27 cellular contexts compared by ENCODE assay signal in the genomic region with DNA sequence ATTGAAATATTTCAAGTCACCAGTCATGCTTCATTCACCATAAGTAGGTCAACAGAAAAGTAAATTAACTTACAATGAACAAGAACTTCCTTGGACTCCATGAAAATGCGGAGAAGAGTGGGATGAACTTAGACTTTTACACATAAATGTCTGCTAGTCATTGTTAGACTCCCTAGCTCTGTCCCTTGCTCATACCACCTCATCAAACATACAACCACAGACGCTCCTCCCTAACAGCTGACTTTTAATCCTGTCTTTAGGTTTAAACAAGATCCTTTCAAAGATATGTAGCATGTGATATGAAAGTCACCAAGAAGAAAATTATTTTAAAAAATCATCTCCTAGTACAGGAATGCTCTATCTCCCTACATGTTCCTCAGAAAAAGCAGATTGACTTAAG.
DNase-seq lines count a peak whose midpoint lies in the region; ATAC-seq, FAIRE-seq and TF ChIP-seq lines count a peak whose summit lies in the region.
"Had no signal": no experiment of that assay in that cellular context is flagged by ENCODE, and none has a peak within 500 bp of the region (broad histone marks: within the 10 kb centered on the region; RNA-seq: fewer than 3 reads in every experiment).

No MANE protein-coding gene starts in this region.

- H3K27ac ChIP-seq in smooth muscle cell (ENCODE audit: low read depth) (no peak overlapping the region), hepatocyte (no peak overlapping the region)
- H3K27ac ChIP-seq: A549; BLaER1 treated with 17β-estradiol and CSF1 and Interleukin-3, amounts not matched to agents 10 nM and 100 nM; GM23248 had no signal

- H3K79me2 ChIP-seq in smooth muscle cell (ENCODE audit: low read depth) = no peaks in the 10 kb centered on the region
- no peaks in the 10 kb centered on the region for H3K79me2 ChIP-seq in hepatocyte

- H3F3A ChIP-seq in smooth muscle cell (ENCODE audit: low read depth) = no peaks in the 10 kb centered on the region

- H4K20me1 ChIP-seq in smooth muscle cell (ENCODE audit: low read depth) (no peaks in the 10 kb centered on the region), hepatocyte (ENCODE audit: insufficient read depth, poor library complexity, severe bottlenecking) (no peaks in the 10 kb centered on the region)
- H4K20me1 ChIP-seq: BLaER1 treated with 17β-estradiol and CSF1 and Interleukin-3, amounts not matched to agents 10 nM and 100 nM had no signal

- H3K36me3 ChIP-seq in smooth muscle cell (ENCODE audit: low read depth) (no peaks in the 10 kb centered on the region), hepatocyte (replicated peaks; ENCODE audit: insufficient read depth, low read depth) (no peaks in the 10 kb centered on the region)
- H3K36me3 ChIP-seq: BE2C; BLaER1 treated with 17β-estradiol and CSF1 and Interleukin-3, amounts not matched to agents 10 nM and 100 nM had no signal

- H3K27ac Mint-ChIP-seq in WTC11 (0 out of 2 replicates have a peak overlapping the region, but pooled peaks have one; percentile 9), nephron (peak overlapping the region in 2 of 3 experiments; percentile 1 to 30)
- H3K27ac Mint-ChIP-seq: CD14-positive monocyte; CD4-positive, alpha-beta T cell; CD8-positive, alpha-beta memory T cell had no signal

- H3K27me3 ChIP-seq in smooth muscle cell (ENCODE audit: low read depth) (no peaks in the 10 kb centered on the region), hepatocyte (no peaks in the 10 kb centered on the region)
- H3K27me3 ChIP-seq: BE2C; BLaER1 treated with 17β-estradiol and CSF1 and Interleukin-3, amounts not matched to agents 10 nM and 100 nM had no signal

- H3K9me3 ChIP-seq in smooth muscle cell (replicated peaks; ENCODE audit: low read depth) (no peaks in the 10 kb centered on the region), hepatocyte (ENCODE audit: low read depth) (no peaks in the 10 kb centered on the region)
- H3K9me3 ChIP-seq: A549, BE2C had no signal

- H3K4me3 ChIP-seq in smooth muscle cell (no peak overlapping the region), hepatocyte (no peak overlapping the region)
- H3K4me3 ChIP-seq: A549; BLaER1 treated with 17β-estradiol and CSF1 and Interleukin-3, amounts not matched to agents 10 nM and 100 nM; GM12878; GM23248 had no signal

- DNase-seq in OCI-M1 (lab: John Stamatoyannopoulos, UW) = peak; percentile 58
- DNase-seq in WTC11 (ENCODE audit: low spot score) = no peak
- DNase-seq in smooth muscle cell (lab: John Stamatoyannopoulos, UW; ENCODE audit: unreplicated experiment) = no peak
- DNase-seq in NCI-H2171 treated with DMSO at 0.1 percent for 48 hours (lab: John Stamatoyannopoulos, UW) = no peak
- DNase-seq in hepatocyte (ENCODE audit: low spot score) = no peak
- DNase-seq in GM12892 (ENCODE audit: insufficient read length) = no peak
- DNase-seq: 8988T; ACHN; AML-193; BE2C; CD4-positive, alpha-beta T cell; CD8-positive, alpha-beta memory T cell; DMS 273 treated with DMSO at 0.1 percent for 48 hours; DMS79; EL; GDM1; GM23248; H7; HCEC 1CT had no signal

- H3K27me3 Mint-ChIP-seq in WTC11 (ENCODE audit: low read depth) (no peaks in the 10 kb centered on the region), nephron (ENCODE audit: low read depth) (no peaks in the 10 kb centered on the region)
- H3K27me3 Mint-ChIP-seq: CD4-positive, alpha-beta T cell; CD8-positive, alpha-beta memory T cell had no signal

- H2AFZ ChIP-seq in smooth muscle cell (ENCODE audit: low read depth) = peak overlapping the region; percentile 41
- no peak overlapping the region for H2AFZ ChIP-seq in hepatocyte
- H2AFZ ChIP-seq: GM23248 had no signal

- no peak overlapping the region for H3K4me3 Mint-ChIP-seq in WTC11
- peak overlapping the region in 2 of 3 experiments; percentile 69 to 77 for H3K4me3 Mint-ChIP-seq in nephron
- H3K4me3 Mint-ChIP-seq: CD14-positive monocyte; CD4-positive, alpha-beta T cell; CD8-positive, alpha-beta memory T cell had no signal

- POLR2A ChIA-PET in WTC11 (lab: Charles Lee) = no interaction called here

- no peak for TF ChIP-seq POLR2A in GM12892 (IDR thresholded peaks at IDR 0.05; ENCODE audit: low read depth, low read length)

- H3K9me2 ChIP-seq in hepatocyte (replicated peaks; ENCODE audit: insufficient read depth) = no peaks in the 10 kb centered on the region

- no peak overlapping the region for H3K4me2 ChIP-seq in smooth muscle cell
- no peak overlapping the region for H3K4me2 ChIP-seq in hepatocyte
- H3K4me2 ChIP-seq: A549; BLaER1 treated with 17β-estradiol and CSF1 and Interleukin-3, amounts not matched to agents 10 nM and 100 nM had no signal

- H3K9ac ChIP-seq in smooth muscle cell (ENCODE audit: low read depth) = no peak overlapping the region
- H3K9ac ChIP-seq: BLaER1 treated with 17β-estradiol and CSF1 and Interleukin-3, amounts not matched to agents 10 nM and 100 nM; GM23248 had no signal

- no peak for TF ChIP-seq CTCF in WTC11 (IDR thresholded peaks at IDR 0.05)
- no peak for TF ChIP-seq CTCF in nephron (IDR thresholded peaks at IDR 0.05; ENCODE audit: unreplicated experiment in 3 of 3)
- TF ChIP-seq CTCF in smooth muscle cell (IDR thresholded peaks at IDR 0.05; ENCODE audit: borderline replicate concordance, insufficient read depth, poor library complexity, severe bottlenecking) = no peak
- TF ChIP-seq CTCF in hepatocyte (IDR thresholded peaks at IDR 0.05; ENCODE audit: poor library complexity) = no peak

- H3K9me3 Mint-ChIP-seq in WTC11 (peaks cover 14% of the 10 kb centered on the region), nephron (peaks cover 16% of the 10 kb centered on the region)

- CTCF ChIA-PET in WTC11 (lab: Charles Lee) = no interaction called here

- ATAC-seq in WTC11 = no peak
- ATAC-seq: A549, GM12878 had no signal

- H3K4me1 Mint-ChIP-seq in WTC11 (peaks cover under 1% of the 10 kb centered on the region; the same call in 1 of the 2 replicates), nephron (no peaks in the 10 kb centered on the region)
- H3K4me1 Mint-ChIP-seq: CD14-positive monocyte; CD8-positive, alpha-beta memory T cell had no signal

- H3K4me1 ChIP-seq in smooth muscle cell (ENCODE audit: low read depth) (no peaks in the 10 kb centered on the region), hepatocyte (ENCODE audit: insufficient read depth) (no peaks in the 10 kb centered on the region)
- H3K4me1 ChIP-seq: A549; BE2C; BLaER1 treated with 17β-estradiol and CSF1 and Interleukin-3, amounts not matched to agents 10 nM and 100 nM had no signal

- 88% methylated on average over 2 of the region's 2 CpGs for WGBS in smooth muscle cell (ENCODE audit: low lambda C conversion rate)
- 72% methylated on average over 2 of the region's 2 CpGs for WGBS in hepatocyte (ENCODE audit: low lambda C conversion rate, missing lambda C conversion rate)

- FAIRE-seq in GM12892 (lab: Jason Lieb, UNC) = no peak
- FAIRE-seq: A549, D721Med, GM12878, GM18507, H1 had no signal

- H3K36me3 Mint-ChIP-seq in WTC11 = peaks cover 3% of the 10 kb centered on the region; the same call in 1 of the 2 replicates
- H3K36me3 Mint-ChIP-seq in nephron (ENCODE audit: low read depth) = no peaks in the 10 kb centered on the region
- H3K36me3 Mint-ChIP-seq: CD14-positive monocyte; CD8-positive, alpha-beta memory T cell had no signal

TF ChIP-seq in WTC11, 78 proteins besides CTCF, POLR2A, EP300 and RAD21 (continues in another document):
- TF ChIP-seq CREM (CRISPR knock-in tag; IDR thresholded peaks at IDR 0.05) = no peak
- TF ChIP-seq ZNF423 (CRISPR knock-in tag; IDR thresholded peaks at IDR 0.05) = no peak
- TF ChIP-seq, protein P1, sequence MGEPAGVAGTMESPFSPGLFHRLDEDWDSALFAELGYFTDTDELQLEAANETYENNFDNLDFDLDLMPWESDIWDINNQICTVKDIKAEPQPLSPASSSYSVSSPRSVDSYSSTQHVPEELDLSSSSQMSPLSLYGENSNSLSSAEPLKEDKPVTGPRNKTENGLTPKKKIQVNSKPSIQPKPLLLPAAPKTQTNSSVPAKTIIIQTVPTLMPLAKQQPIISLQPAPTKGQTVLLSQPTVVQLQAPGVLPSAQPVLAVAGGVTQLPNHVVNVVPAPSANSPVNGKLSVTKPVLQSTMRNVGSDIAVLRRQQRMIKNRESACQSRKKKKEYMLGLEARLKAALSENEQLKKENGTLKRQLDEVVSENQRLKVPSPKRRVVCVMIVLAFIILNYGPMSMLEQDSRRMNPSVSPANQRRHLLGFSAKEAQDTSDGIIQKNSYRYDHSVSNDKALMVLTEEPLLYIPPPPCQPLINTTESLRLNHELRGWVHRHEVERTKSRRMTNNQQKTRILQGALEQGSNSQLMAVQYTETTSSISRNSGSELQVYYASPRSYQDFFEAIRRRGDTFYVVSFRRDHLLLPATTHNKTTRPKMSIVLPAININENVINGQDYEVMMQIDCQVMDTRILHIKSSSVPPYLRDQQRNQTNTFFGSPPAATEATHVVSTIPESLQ (CRISPR knock-in tag; IDR thresholded peaks at IDR 0.05) = no peak
- no peak for TF ChIP-seq NR2C2 (CRISPR knock-in tag; IDR thresholded peaks at IDR 0.05)
- TF ChIP-seq, protein P2, sequence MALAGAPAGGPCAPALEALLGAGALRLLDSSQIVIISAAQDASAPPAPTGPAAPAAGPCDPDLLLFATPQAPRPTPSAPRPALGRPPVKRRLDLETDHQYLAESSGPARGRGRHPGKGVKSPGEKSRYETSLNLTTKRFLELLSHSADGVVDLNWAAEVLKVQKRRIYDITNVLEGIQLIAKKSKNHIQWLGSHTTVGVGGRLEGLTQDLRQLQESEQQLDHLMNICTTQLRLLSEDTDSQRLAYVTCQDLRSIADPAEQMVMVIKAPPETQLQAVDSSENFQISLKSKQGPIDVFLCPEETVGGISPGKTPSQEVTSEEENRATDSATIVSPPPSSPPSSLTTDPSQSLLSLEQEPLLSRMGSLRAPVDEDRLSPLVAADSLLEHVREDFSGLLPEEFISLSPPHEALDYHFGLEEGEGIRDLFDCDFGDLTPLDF (CRISPR knock-in tag; IDR thresholded peaks at IDR 0.05) = no peak
- no peak for TF ChIP-seq NR1H2 (CRISPR knock-in tag; IDR thresholded peaks at IDR 0.05)
- TF ChIP-seq, protein P3, sequence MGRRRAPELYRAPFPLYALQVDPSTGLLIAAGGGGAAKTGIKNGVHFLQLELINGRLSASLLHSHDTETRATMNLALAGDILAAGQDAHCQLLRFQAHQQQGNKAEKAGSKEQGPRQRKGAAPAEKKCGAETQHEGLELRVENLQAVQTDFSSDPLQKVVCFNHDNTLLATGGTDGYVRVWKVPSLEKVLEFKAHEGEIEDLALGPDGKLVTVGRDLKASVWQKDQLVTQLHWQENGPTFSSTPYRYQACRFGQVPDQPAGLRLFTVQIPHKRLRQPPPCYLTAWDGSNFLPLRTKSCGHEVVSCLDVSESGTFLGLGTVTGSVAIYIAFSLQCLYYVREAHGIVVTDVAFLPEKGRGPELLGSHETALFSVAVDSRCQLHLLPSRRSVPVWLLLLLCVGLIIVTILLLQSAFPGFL (CRISPR knock-in tag; IDR thresholded peaks at IDR 0.05; ENCODE audit: borderline replicate concordance) = no peak
- TF ChIP-seq CBFB (CRISPR knock-in tag; IDR thresholded peaks at IDR 0.05; ENCODE audit: low read depth) = no peak
- TF ChIP-seq HMGA2 (CRISPR knock-in tag; IDR thresholded peaks at IDR 0.05) = no peak
- TF ChIP-seq, protein P4, sequence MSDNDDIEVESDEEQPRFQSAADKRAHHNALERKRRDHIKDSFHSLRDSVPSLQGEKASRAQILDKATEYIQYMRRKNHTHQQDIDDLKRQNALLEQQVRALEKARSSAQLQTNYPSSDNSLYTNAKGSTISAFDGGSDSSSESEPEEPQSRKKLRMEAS (CRISPR knock-in tag; IDR thresholded peaks at IDR 0.05) = no peak
